ENCODE assay signal across 1 cellular context in genomic region chr1:32817815-32818786, GRCh38.
TF ChIP-seq lines count a peak whose summit lies in the region.

No MANE protein-coding gene starts in this region.

TF ChIP-seq in HEK293, 187 proteins besides CTCF, POLR2A, EP300 and RAD21 (continued from another document and continues in another):
- TF ChIP-seq, protein P1, sequence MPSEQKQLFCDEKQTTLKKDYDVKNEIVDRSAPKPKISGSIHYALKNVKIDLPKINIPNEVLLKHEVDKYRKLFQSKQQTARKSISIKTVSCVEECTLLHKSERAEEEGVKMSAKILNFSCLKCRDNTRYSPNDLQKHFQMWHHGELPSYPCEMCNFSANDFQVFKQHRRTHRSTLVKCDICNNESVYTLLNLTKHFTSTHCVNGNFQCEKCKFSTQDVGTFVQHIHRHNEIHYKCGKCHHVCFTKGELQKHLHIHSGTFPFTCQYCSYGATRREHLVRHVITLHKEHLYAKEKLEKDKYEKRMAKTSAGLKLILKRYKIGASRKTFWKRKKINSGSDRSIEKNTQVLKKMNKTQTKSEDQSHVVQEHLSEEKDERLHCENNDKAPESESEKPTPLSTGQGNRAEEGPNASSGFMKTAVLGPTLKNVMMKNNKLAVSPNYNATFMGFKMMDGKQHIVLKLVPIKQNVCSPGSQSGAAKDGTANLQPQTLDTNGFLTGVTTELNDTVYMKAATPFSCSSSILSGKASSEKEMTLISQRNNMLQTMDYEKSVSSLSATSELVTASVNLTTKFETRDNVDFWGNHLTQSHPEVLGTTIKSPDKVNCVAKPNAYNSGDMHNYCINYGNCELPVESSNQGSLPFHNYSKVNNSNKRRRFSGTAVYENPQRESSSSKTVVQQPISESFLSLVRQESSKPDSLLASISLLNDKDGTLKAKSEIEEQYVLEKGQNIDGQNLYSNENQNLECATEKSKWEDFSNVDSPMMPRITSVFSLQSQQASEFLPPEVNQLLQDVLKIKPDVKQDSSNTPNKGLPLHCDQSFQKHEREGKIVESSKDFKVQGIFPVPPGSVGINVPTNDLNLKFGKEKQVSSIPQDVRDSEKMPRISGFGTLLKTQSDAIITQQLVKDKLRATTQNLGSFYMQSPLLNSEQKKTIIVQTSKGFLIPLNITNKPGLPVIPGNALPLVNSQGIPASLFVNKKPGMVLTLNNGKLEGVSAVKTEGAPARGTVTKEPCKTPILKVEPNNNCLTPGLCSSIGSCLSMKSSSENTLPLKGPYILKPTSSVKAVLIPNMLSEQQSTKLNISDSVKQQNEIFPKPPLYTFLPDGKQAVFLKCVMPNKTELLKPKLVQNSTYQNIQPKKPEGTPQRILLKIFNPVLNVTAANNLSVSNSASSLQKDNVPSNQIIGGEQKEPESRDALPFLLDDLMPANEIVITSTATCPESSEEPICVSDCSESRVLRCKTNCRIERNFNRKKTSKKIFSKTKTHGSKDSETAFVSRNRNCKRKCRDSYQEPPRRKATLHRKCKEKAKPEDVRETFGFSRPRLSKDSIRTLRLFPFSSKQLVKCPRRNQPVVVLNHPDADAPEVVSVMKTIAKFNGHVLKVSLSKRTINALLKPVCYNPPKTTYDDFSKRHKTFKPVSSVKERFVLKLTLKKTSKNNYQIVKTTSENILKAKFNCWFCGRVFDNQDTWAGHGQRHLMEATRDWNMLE (tag by site-specific recombination; conservative IDR thresholded peaks at IDR 0.05; ENCODE audit: low read depth), result no peak
- TF ChIP-seq ZNF114 (tag by site-specific recombination; IDR thresholded peaks at IDR 0.05) (no peak), ZFP69B (tag by site-specific recombination; IDR thresholded peaks at IDR 0.05) (peak; percentile 70), YY2 (tag by site-specific recombination; IDR thresholded peaks at IDR 0.05) (no peak), ZNF623 (tag by site-specific recombination; IDR thresholded peaks at IDR 0.05) (peak; percentile 77), ZNF416 (tag by site-specific recombination; IDR thresholded peaks at IDR 0.05) (no peak), OSR2 (tag by site-specific recombination; IDR thresholded peaks at IDR 0.05) (peak; percentile 27; the same call in 1 of the 2 replicates), ZNF610 (tag by site-specific recombination; IDR thresholded peaks at IDR 0.05; ENCODE audit: borderline replicate concordance) (no peak), ZNF571 (tag by site-specific recombination; IDR thresholded peaks at IDR 0.05) (no peak), ZEB2 (tag by site-specific recombination; IDR thresholded peaks at IDR 0.05) (peak; percentile 78; the same call in 1 of the 2 replicates), KLF10 (tag by site-specific recombination; IDR thresholded peaks at IDR 0.05) (peak; percentile 20; the same call in 1 of the 2 replicates), ZNF677 (tag by site-specific recombination; IDR thresholded peaks at IDR 0.05) (no peak), TRIM28 (IDR thresholded peaks at IDR 0.05; ENCODE audit: borderline replicate concordance, low read length) (no peak), PRDM2 (tag by site-specific recombination; IDR thresholded peaks at IDR 0.05; ENCODE audit: borderline replicate concordance) (no peak), ZBTB10 (tag by site-specific recombination; IDR thresholded peaks at IDR 0.05) (peak; percentile 83), IKZF3 (tag by site-specific recombination; IDR thresholded peaks at IDR 0.05) (peak; percentile 96), RBAK (tag by site-specific recombination; IDR thresholded peaks at IDR 0.05) (no peak), OVOL3 (tag by site-specific recombination; IDR thresholded peaks at IDR 0.05) (peak; percentile 18), ZNF747 (tag by site-specific recombination; IDR thresholded peaks at IDR 0.05) (no peak), ZNF768 (tag by site-specific recombination; IDR thresholded peaks at IDR 0.05) (no peak; the same call in 1 of the 2 replicates), ZNF670 (tag by site-specific recombination; IDR thresholded peaks at IDR 0.05; ENCODE audit: low read depth) (no peak), ZNF2 (tag by site-specific recombination; IDR thresholded peaks at IDR 0.05) (peak; percentile 80; the same call in 1 of the 2 replicates), KLF9 (tag by site-specific recombination; IDR thresholded peaks at IDR 0.05; ENCODE audit: low read depth) (peak; percentile 74; the same call in 1 of the 2 replicates), ZNF544 (tag by site-specific recombination; IDR thresholded peaks at IDR 0.05) (no peak), ZBTB48 (tag by site-specific recombination; IDR thresholded peaks at IDR 0.05) (peak; percentile 91), ZNF555 (tag by site-specific recombination; conservative IDR thresholded peaks at IDR 0.05) (no peak), ZNF521 (tag by site-specific recombination; IDR thresholded peaks at IDR 0.05) (no peak), PRDM6 (tag by site-specific recombination; IDR thresholded peaks at IDR 0.05) (peak; percentile 35), ZNF501 (tag by site-specific recombination; IDR thresholded peaks at IDR 0.05) (peak; percentile 93), ZSCAN16 (tag by site-specific recombination; IDR thresholded peaks at IDR 0.05) (no peak), ZNF488 (tag by site-specific recombination; IDR thresholded peaks at IDR 0.05) (no peak), ZNF549 (tag by site-specific recombination; IDR thresholded peaks at IDR 0.05) (no peak), ZNF214 (tag by site-specific recombination; IDR thresholded peaks at IDR 0.05; ENCODE audit: borderline replicate concordance) (no peak)
- TF ChIP-seq, protein P2, sequence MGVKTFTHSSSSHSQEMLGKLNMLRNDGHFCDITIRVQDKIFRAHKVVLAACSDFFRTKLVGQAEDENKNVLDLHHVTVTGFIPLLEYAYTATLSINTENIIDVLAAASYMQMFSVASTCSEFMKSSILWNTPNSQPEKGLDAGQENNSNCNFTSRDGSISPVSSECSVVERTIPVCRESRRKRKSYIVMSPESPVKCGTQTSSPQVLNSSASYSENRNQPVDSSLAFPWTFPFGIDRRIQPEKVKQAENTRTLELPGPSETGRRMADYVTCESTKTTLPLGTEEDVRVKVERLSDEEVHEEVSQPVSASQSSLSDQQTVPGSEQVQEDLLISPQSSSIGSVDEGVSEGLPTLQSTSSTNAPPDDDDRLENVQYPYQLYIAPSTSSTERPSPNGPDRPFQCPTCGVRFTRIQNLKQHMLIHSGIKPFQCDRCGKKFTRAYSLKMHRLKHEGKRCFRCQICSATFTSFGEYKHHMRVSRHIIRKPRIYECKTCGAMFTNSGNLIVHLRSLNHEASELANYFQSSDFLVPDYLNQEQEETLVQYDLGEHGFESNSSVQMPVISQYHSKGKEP (tag by site-specific recombination; IDR thresholded peaks at IDR 0.05), result peak; percentile 88
- TF ChIP-seq, protein P3, sequence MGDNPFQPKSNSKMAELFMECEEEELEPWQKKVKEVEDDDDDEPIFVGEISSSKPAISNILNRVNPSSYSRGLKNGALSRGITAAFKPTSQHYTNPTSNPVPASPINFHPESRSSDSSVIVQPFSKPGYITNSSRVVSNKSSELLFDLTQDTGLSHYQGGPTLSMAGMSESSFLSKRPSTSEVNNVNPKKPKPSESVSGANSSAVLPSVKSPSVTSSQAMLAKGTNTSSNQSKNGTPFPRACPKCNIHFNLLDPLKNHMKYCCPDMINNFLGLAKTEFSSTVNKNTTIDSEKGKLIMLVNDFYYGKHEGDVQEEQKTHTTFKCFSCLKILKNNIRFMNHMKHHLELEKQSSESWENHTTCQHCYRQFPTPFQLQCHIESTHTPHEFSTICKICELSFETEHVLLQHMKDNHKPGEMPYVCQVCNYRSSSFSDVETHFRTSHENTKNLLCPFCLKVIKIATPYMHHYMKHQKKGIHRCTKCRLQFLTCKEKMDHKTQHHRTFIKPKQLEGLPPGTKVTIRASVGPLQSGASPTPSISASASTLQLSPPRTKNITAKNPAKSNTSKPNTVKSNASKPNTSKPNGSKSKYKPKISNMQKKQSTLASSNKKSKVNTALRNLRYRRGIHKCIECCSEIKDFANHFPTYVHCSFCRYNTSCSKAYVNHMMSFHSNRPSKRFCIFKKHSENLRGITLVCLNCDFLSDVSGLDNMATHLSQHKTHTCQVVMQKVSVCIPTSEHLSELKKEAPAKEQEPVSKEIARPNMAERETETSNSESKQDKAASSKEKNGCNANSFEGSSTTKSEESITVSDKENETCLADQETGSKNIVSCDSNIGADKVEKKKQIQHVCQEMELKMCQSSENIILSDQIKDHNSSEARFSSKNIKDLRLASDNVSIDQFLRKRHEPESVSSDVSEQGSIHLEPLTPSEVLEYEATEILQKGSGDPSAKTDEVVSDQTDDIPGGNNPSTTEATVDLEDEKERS (tag by site-specific recombination; IDR thresholded peaks at IDR 0.05), result no peak
- TF ChIP-seq, protein P4, sequence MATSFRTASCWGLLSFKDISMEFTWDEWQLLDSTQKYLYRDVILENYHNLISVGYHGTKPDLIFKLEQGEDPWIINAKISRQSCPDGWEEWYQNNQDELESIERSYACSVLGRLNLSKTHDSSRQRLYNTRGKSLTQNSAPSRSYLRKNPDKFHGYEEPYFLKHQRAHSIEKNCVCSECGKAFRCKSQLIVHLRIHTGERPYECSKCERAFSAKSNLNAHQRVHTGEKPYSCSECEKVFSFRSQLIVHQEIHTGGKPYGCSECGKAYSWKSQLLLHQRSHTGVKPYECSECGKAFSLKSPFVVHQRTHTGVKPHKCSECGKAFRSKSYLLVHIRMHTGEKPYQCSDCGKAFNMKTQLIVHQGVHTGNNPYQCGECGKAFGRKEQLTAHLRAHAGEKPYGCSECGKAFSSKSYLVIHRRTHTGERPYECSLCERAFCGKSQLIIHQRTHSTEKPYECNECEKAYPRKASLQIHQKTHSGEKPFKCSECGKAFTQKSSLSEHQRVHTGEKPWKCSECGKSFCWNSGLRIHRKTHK (tag by site-specific recombination; IDR thresholded peaks at IDR 0.05), result no peak
